ENCODE assay signal across 8 cellular contexts in genomic region chrX:154408659-154409221, GRCh38. TPM values are rescaled to one million over a fixed set of nuclear protein-coding genes. Genes with fewer than 3 reads are reported as not detected.
DNase-seq lines count a peak whose midpoint lies in the region; ATAC-seq and TF ChIP-seq lines count a peak whose summit lies in the region.

No MANE protein-coding gene starts in this region.

- no peaks in the 10 kb centered on the region for H3K27me3 ChIP-seq in NT2/D1 (ENCODE audit: insufficient read depth, insufficient read length)
- H3K27me3 ChIP-seq in esophagus (ENCODE audit: control insufficient read depth in 1 of 2, insufficient read depth in 2 of 2, low read length in 2 of 2): no peaks in the 10 kb centered on the region
- no peaks in the 10 kb centered on the region for H3K27me3 ChIP-seq in gastrocnemius medialis
- H3K27me3 ChIP-seq in WERI-Rb-1 (ENCODE audit: insufficient read depth, low read depth, severe bottlenecking): peaks cover 11% of the 10 kb centered on the region

- H3K4me3 ChIP-seq in NT2/D1 (ENCODE audit: insufficient read length, low read depth) (peak overlapping the region; percentile 18), esophagus (ENCODE audit: low read depth in 1 of 2, low read length in 2 of 2) (peak overlapping the region in 1 of 2 donors; percentile 45), gastrocnemius medialis (peak overlapping the region; percentile 43 to 57 (median 52)), WERI-Rb-1 (ENCODE audit: low read depth, low read length) (no peak overlapping the region)

- H3K4me1 ChIP-seq in NT2/D1 (ENCODE audit: insufficient read depth, insufficient read length) (peaks cover 1% of the 10 kb centered on the region), esophagus (ENCODE audit: control insufficient read depth in 2 of 2, insufficient read depth in 2 of 2, low read length in 1 of 2) (peaks cover 0 to 11% of the 10 kb centered on the region in 2 donors), gastrocnemius medialis (peaks cover 12 to 32% of the 10 kb centered on the region in 2 donors)

- intact Hi-C loops in gastrocnemius medialis (cut with DNase I; ENCODE audit: low total_unique reads): loop anchor here (1.0 kb wide), 1 partner anchor 10 kb away; the partner anchor contains the start of gene RPL10

- H3K9me3 ChIP-seq in NT2/D1 (ENCODE audit: insufficient read depth, low read length) (no peaks in the 10 kb centered on the region), esophagus (ENCODE audit: control insufficient read depth in 2 of 2, insufficient read depth in 1 of 2, low read depth in 1 of 2, low read length in 1 of 2) (no peaks in the 10 kb centered on the region), gastrocnemius medialis (no peaks in the 10 kb centered on the region), WERI-Rb-1 (ENCODE audit: severe bottlenecking) (no peaks in the 10 kb centered on the region)

- no peak for DNase-seq in NT2/D1 (ENCODE audit: low read depth, low spot score)
- peak; percentile 44 to 70 for DNase-seq in gastrocnemius medialis
- DNase-seq in NCI-H774 (lab: John Stamatoyannopoulos, UW): no peak
- no peak for DNase-seq in OCI-M2 (lab: John Stamatoyannopoulos, UW; ENCODE audit: unreplicated experiment)
- DNase-seq in WERI-Rb-1: no peak
- no peak for DNase-seq in AG08396 (ENCODE audit: low spot score)

- peak overlapping the region; percentile 45 to 88 for H3K27ac ChIP-seq in esophagus (ENCODE audit: low read depth in 2 of 2, low read length in 1 of 2)
- peak overlapping the region; percentile 91 to 98 (median 98) for H3K27ac ChIP-seq in gastrocnemius medialis
- no peak overlapping the region for H3K27ac ChIP-seq in WERI-Rb-1

- no peak for TF ChIP-seq CTCF in gastrocnemius medialis (IDR thresholded peaks at IDR 0.05 in 4 of 5, conservative IDR thresholded peaks at IDR 0.05 in 1 of 5)
- no peak for TF ChIP-seq CTCF in WERI-Rb-1 (IDR thresholded peaks at IDR 0.05; ENCODE audit: low read depth, low read length)

- peak; percentile 26 for TF ChIP-seq POLR2A in GM18951 (IDR thresholded peaks at IDR 0.05; ENCODE audit: extremely low read depth, insufficient read depth, insufficient read length)
- TF ChIP-seq POLR2A in gastrocnemius medialis (IDR thresholded peaks at IDR 0.05): peak in 1 of 2 donors; percentile 56

- H3K9ac ChIP-seq in NT2/D1 (ENCODE audit: insufficient read length, low read depth): peak overlapping the region; percentile 64

- peak; percentile 66 to 78 for ATAC-seq in gastrocnemius medialis

- WGBS in esophagus, 2 donors: 37 to 48% methylated on average over 10 of the region's 10 CpGs

- in situ Hi-C loops in GM18951 (cut with MboI; ENCODE audit: low sequenced_read_pairs, unreplicated experiment): no loop called here
- in situ Hi-C loops in gastrocnemius medialis (cut with MboI; ENCODE audit: low sequenced_read_pairs in 4 of 4): loop anchor here in 2 of 4 donors (25.0 kb wide), 1 partner anchor 129 kb away; the partner anchor contains the start of genes G6PD (in 2 of the 2) and IKBKG (in 2 of the 2)

- H3K36me3 ChIP-seq in NT2/D1 (ENCODE audit: insufficient read depth, insufficient read length, low read length) (peaks cover 3% of the 10 kb centered on the region), esophagus (ENCODE audit: control insufficient read depth in 2 of 2, insufficient read depth in 2 of 2, low read length in 1 of 2) (peaks cover 0 to 3% of the 10 kb centered on the region in 2 donors), gastrocnemius medialis (no peaks in the 10 kb centered on the region), WERI-Rb-1 (peaks cover 26% of the 10 kb centered on the region)

RNA-seq across cellular contexts. Expression of gene DNASE1L1, which starts 0.3 kb away (rescaled TPM):
- 10 to 100 TPM; 20.1 to 20.3 TPM for polyA plus RNA-seq in esophagus
- 100 to 1,000 TPM in 3 of 4 donors, 10 to 100 TPM in 1; 88.4 to 148 (median 116) TPM for total RNA-seq in gastrocnemius medialis

RNA-seq across cellular contexts. Expression of gene TAFAZZIN, which starts 2.6 kb away (rescaled TPM):
- 10 to 100 TPM; 28.9 to 59.5 TPM for polyA plus RNA-seq in esophagus
- total RNA-seq in gastrocnemius medialis: 10 to 100 TPM; 17.6 to 28.3 (median 20.1) TPM

RNA-seq across cellular contexts. Expression of gene RPL10, which starts 10.6 kb away (rescaled TPM):
- 1,000 to 10,000 TPM; 2,998 to 4,750 TPM for polyA plus RNA-seq in esophagus
- total RNA-seq in gastrocnemius medialis: 1,000 to 10,000 TPM; 3,899 to 6,066 (median 5,720) TPM

RNA-seq across cellular contexts. Expression of gene ATP6AP1, which starts 19.7 kb away (rescaled TPM):
- 10 to 100 TPM; 40.3 to 65.8 TPM for polyA plus RNA-seq in esophagus
- 10 to 100 TPM; 16.7 to 37.8 (median 26.2) TPM for total RNA-seq in gastrocnemius medialis

RNA-seq across cellular contexts. Expression of gene GDI1, which starts 28.2 kb away (rescaled TPM):
- 10 to 100 TPM; 46.4 to 63.5 TPM for polyA plus RNA-seq in esophagus
- total RNA-seq in gastrocnemius medialis: 10 to 100 TPM; 19.8 to 54.5 (median 39.0) TPM

Comparison
In these comparisons a context has a peak if more than half of its experiments do, and no peak if none do; other contexts are left out.
1. DNase-seq: peak in gastrocnemius medialis (2 of 2); none in NT2/D1 (single experiment), NCI-H774 (single experiment), OCI-M2 (single experiment), WERI-Rb-1 (single experiment) and AG08396 (single experiment).